In genomic region chr14:65421201-65421981, GRCh38 we compare ENCODE assay signal across 1 cellular context.
TF ChIP-seq lines count a peak whose summit lies in the region.

No MANE protein-coding gene starts in this region.

TF ChIP-seq in HEK293, 187 proteins besides CTCF, POLR2A, EP300 and RAD21 (continued from another document):
- TF ChIP-seq ZNF600 (tag by site-specific recombination; IDR thresholded peaks at IDR 0.05) (0 out of 2 replicates have a peak, but pooled peaks have one; percentile 25), ZFHX2 (tag by site-specific recombination; conservative IDR thresholded peaks at IDR 0.05) (no peak)
